10 cellular contexts compared by ENCODE assay signal in the genomic region with DNA sequence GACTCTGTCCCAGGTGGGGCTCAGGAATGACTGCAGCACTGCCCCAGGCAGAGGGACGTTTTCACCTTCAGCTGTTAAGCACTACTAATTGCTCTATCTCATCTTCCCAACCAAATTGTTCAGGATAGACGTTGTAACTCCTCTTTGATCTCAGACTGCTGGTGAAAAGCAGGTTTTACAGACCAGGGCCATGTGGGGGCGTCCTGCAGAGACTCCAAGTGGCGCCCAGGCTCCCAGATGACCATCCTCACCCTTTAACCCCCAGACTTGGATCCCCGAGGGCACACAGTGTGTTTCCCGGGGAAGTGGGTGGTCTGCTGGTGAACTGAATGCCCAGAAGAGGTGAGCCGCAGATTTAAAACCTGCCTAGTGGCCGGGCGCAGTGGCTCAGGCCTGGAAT. TPM values are rescaled to one million over a fixed set of nuclear protein-coding genes. Genes with fewer than 3 reads are reported as not detected.
DNase-seq lines count a peak whose midpoint lies in the region; ATAC-seq, FAIRE-seq and TF ChIP-seq lines count a peak whose summit lies in the region.
"Had no signal": no experiment of that assay in that cellular context is flagged by ENCODE, and none has a peak within 500 bp of the region (broad histone marks: within the 10 kb centered on the region; RNA-seq: fewer than 3 reads in every experiment).

No MANE protein-coding gene starts in this region.

- peaks cover 3% of the 10 kb centered on the region for H3K4me1 ChIP-seq in colonic mucosa
- peaks cover 2 to 5% of the 10 kb centered on the region in 2 donors for H3K4me1 ChIP-seq in neuronal stem cell (ENCODE audit: control insufficient read depth in 2 of 2, insufficient read depth in 1 of 2, low read depth in 1 of 2, low read length in 2 of 2)
- H3K4me1 ChIP-seq in pancreas = no peaks in the 10 kb centered on the region

- H3K9ac ChIP-seq in colonic mucosa (ENCODE audit: low read depth in 2 of 2, low read length in 2 of 2) (peak overlapping the region in 1 of 2 donors; percentile 38), neuronal stem cell (ENCODE audit: low read depth, low read length, poor library complexity) (no peak overlapping the region)

- no peak overlapping the region for H2BK120ac ChIP-seq in neuronal stem cell (ENCODE audit: low read depth, low read length)

- peak; percentile 31 for TF ChIP-seq CTCF in GM12865 (IDR thresholded peaks at IDR 0.05; ENCODE audit: insufficient read depth, low read depth, low read length, missing control alignments)
- peak; percentile 20 for TF ChIP-seq CTCF in colonic mucosa (IDR thresholded peaks at IDR 0.05)
- TF ChIP-seq CTCF in GM20000 (IDR thresholded peaks at IDR 0.05; ENCODE audit: extremely low read depth, missing control alignments) = no peak
- TF ChIP-seq CTCF in pancreas (IDR thresholded peaks at IDR 0.05) = no peak

- no peak overlapping the region for H3K23ac ChIP-seq in neuronal stem cell (ENCODE audit: low read depth, low read length, poor library complexity)

- no CpG with 5 or more reads among the region's 9 CpGs for WGBS in neuronal stem cell (ENCODE audit: extremely low coverage in 2 of 2, insufficient read length in 2 of 2, insufficient replicate concordance in 1 of 2), 2 donors
- 44 to 48% methylated on average over 9 of the region's 9 CpGs for WGBS in pancreas, 2 donors

- H3K4ac ChIP-seq in neuronal stem cell (ENCODE audit: low read length) = no peak overlapping the region

- H2BK12ac ChIP-seq in neuronal stem cell (ENCODE audit: low read length) = no peak overlapping the region

- peak overlapping the region; percentile 4 for H3K18ac ChIP-seq in neuronal stem cell (ENCODE audit: low read length)

- H2AFZ ChIP-seq in neuronal stem cell (ENCODE audit: low read length) = no peak overlapping the region

- no peak overlapping the region for H3K4me3 ChIP-seq in GM12865 (ENCODE audit: low read depth, low read length)
- no peak overlapping the region for H3K4me3 ChIP-seq in colonic mucosa
- no peak overlapping the region for H3K4me3 ChIP-seq in neuronal stem cell (ENCODE audit: low read length in 2 of 2)
- no peak overlapping the region for H3K4me3 ChIP-seq in pancreas

- no peak overlapping the region for H4K8ac ChIP-seq in neuronal stem cell (ENCODE audit: low read depth, low read length)

- intact Hi-C loops in colonic mucosa (cut with DNase I) = no loop called here
- intact Hi-C loops in pancreas (cut with DNase I) = no loop called here

- no peaks in the 10 kb centered on the region for H3K79me1 ChIP-seq in neuronal stem cell (ENCODE audit: low read depth, low read length)

- H3K4me2 ChIP-seq in neuronal stem cell (ENCODE audit: insufficient read depth, low read length, poor library complexity, severe bottlenecking) = no peak overlapping the region

- H3K9me3 ChIP-seq in colonic mucosa (no peaks in the 10 kb centered on the region), neuronal stem cell (replicated peaks in 1 of 2; ENCODE audit: control insufficient read depth in 2 of 2, insufficient read depth in 1 of 2, low read depth in 1 of 2, low read length in 2 of 2) (no peaks in the 10 kb centered on the region), pancreas (no peaks in the 10 kb centered on the region)

- no peak overlapping the region for H2BK15ac ChIP-seq in neuronal stem cell (ENCODE audit: low read length)

- H3K36me3 ChIP-seq in colonic mucosa (no peaks in the 10 kb centered on the region), neuronal stem cell (replicated peaks in 1 of 2; ENCODE audit: control insufficient read depth in 2 of 2, insufficient read depth in 2 of 2, low read length in 2 of 2) (no peaks in the 10 kb centered on the region), pancreas (no peaks in the 10 kb centered on the region)

- H3K27me3 ChIP-seq in colonic mucosa (no peaks in the 10 kb centered on the region), neuronal stem cell (ENCODE audit: control insufficient read depth in 3 of 3, insufficient read depth in 3 of 3, low read depth in 1 of 3, low read length in 3 of 3) (peaks cover 0 to 12% (median 0%) of the 10 kb centered on the region in 3 experiments), pancreas (no peaks in the 10 kb centered on the region)

- DNase-seq in GM12865 (ENCODE audit: low read depth) = no peak
- DNase-seq in NCI-H146 treated with DMSO at 0.1 percent for 48 hours (lab: John Stamatoyannopoulos, UW; ENCODE audit: unreplicated experiment) = peak; percentile 11
- DNase-seq in colonic mucosa = no peak
- no peak for DNase-seq in neuronal stem cell (ENCODE audit: low spot score)
- no peak for DNase-seq in COLO829 (ENCODE audit: low spot score)
- no peak for DNase-seq in SW 1271 (lab: John Stamatoyannopoulos, UW)
- DNase-seq in GM20000 (ENCODE audit: low spot score) = no peak
- DNase-seq in pancreas = no peak
- DNase-seq: NCI-H1436 treated with DMSO at 0.1 percent for 48 hours, Right ventricle myocardium superior had no signal

- no peak for ATAC-seq in pancreas

- H4K91ac ChIP-seq in neuronal stem cell (ENCODE audit: low read depth, low read length, poor library complexity) = no peak overlapping the region

- FAIRE-seq in pancreas (lab: Jason Lieb, UNC) = no peak

- no peak overlapping the region for H2AK5ac ChIP-seq in neuronal stem cell (ENCODE audit: low read depth, low read length)

- peak overlapping the region; percentile 88 for H3K27ac ChIP-seq in colonic mucosa
- H3K27ac ChIP-seq in neuronal stem cell (replicated peaks; ENCODE audit: low read length) = no peak overlapping the region
- H3K27ac ChIP-seq in pancreas = no peak overlapping the region

- H3K14ac ChIP-seq in neuronal stem cell (ENCODE audit: low read length) = no peak overlapping the region

- no peak overlapping the region for H2BK5ac ChIP-seq in neuronal stem cell (ENCODE audit: low read length)

RNA-seq across cellular contexts. Expression of a gene that starts 23.9 kb away (rescaled TPM):
- total RNA-seq in colonic mucosa = 10 to 100 TPM; 36.6 to 37.7 TPM
- 18.3 TPM for polyA plus RNA-seq in neuronal stem cell (2013, experiment 1 of 2)
- 18.4 TPM for polyA plus RNA-seq in neuronal stem cell (2013, experiment 2 of 2)
- total RNA-seq in pancreas = 10 to 100 TPM in 1 of 6 donors, 1 to 10 TPM in 5; 5.1 to 11.6 (median 7.6) TPM
- 1 to 10 TPM; 5.5 to 8.2 TPM for polyA plus RNA-seq in pancreas

RNA-seq across cellular contexts. Expression of a gene that starts 43.5 kb away (rescaled TPM):
- 10 to 100 TPM; 46.9 to 47.5 TPM for total RNA-seq in colonic mucosa
- polyA plus RNA-seq in neuronal stem cell (2013, experiment 1 of 2) = 27.6 TPM
- 28.2 TPM for polyA plus RNA-seq in neuronal stem cell (2013, experiment 2 of 2)
- 10 to 100 TPM; 14.9 to 28.7 (median 21.1) TPM for total RNA-seq in pancreas
- 10 to 100 TPM; 18.3 to 24.9 TPM for polyA plus RNA-seq in pancreas

Comparison
In these comparisons a context has a peak if more than half of its experiments do, and no peak if none do; other contexts are left out.
1. CTCF ChIP-seq: peak in GM12865 (single experiment) and colonic mucosa (single experiment); none in GM20000 (single experiment) and pancreas (0 of 4).